In genomic region chr3:106836906-106837305, GRCh38 we compare ENCODE assay signal across 19 cellular contexts.
"Had no signal": no experiment of that assay in that cellular context is flagged by ENCODE, and none has a peak within 500 bp of the region (broad histone marks: within the 10 kb centered on the region; RNA-seq: fewer than 3 reads in every experiment).

No MANE protein-coding gene starts in this region.

- H3K27me3 ChIP-seq: cardiac muscle cell, gastrocnemius medialis, heart left ventricle, neutrophil, transverse colon had no signal

- H3K27ac Mint-ChIP-seq: immature natural killer cell had no signal

- H3K36me3 Mint-ChIP-seq: immature natural killer cell had no signal

- H3K4me1 ChIP-seq: transverse colon had no signal

- FAIRE-seq: small intestine had no signal

- H3K36me3 ChIP-seq: cardiac muscle cell, gastrocnemius medialis, neutrophil, transverse colon had no signal

- H3K4me3 ChIP-seq: cardiac muscle cell, gastrocnemius medialis, heart left ventricle, transverse colon had no signal

- DNase-seq: activated CD4-positive, alpha-beta T cell treated with anti-CD3 and anti-CD28 coated beads, Interleukin-2, amount 50 U/mL, for 4 hours; activated naive CD4-positive, alpha-beta T cell treated with Interleukin-2 at 50 U/mL for 16 hours; activated T-cell treated with anti-CD3 and anti-CD28 coated beads for 4 hours; anterior cingulate cortex; gastrocnemius medialis; heart left ventricle; immature natural killer cell; posterior cingulate gyrus; small intestine; stimulated activated CD4-positive, alpha-beta T cell treated with anti-CD3 and anti-CD28 coated beads, Interleukin-4, amount 100 ng/mL, for 4 hours; stimulated activated CD8-positive, alpha-beta memory T cell treated with anti-CD3 and anti-CD28 coated beads, Interleukin-4, amount 100 ng/mL, for 48 hours; stimulated activated naive CD4-positive, alpha-beta T cell treated with Interleukin-2 at 50 U/mL for 16 hours; substantia nigra; T-helper 9 cell; transverse colon had no signal

- H3K4me1 Mint-ChIP-seq: immature natural killer cell had no signal

- H3K4me3 Mint-ChIP-seq: immature natural killer cell had no signal

- ATAC-seq: activated CD4-positive, CD25-positive, alpha-beta regulatory T cell treated with anti-CD3 and anti-CD28 coated beads, Interleukin-2, amount 50 U/mL, for 24 hours; gastrocnemius medialis; heart left ventricle had no signal

- H3K27ac ChIP-seq: cardiac muscle cell, epithelial cell of prostate, gastrocnemius medialis, heart left ventricle, neutrophil, transverse colon had no signal

- H3K9me3 ChIP-seq: gastrocnemius medialis, neutrophil, transverse colon had no signal
